In genomic region chr14:94176808-94177207, GRCh38 we compare ENCODE assay signal across 31 cellular contexts. TPM values are rescaled to one million over a fixed set of nuclear protein-coding genes. Genes with fewer than 3 reads are reported as not detected.
DNase-seq lines count a peak whose midpoint lies in the region; ATAC-seq and TF ChIP-seq lines count a peak whose summit lies in the region.
"Had no signal": no experiment of that assay in that cellular context is flagged by ENCODE, and none has a peak within 500 bp of the region (broad histone marks: within the 10 kb centered on the region; RNA-seq: fewer than 3 reads in every experiment).

No MANE protein-coding gene starts in this region.

- no peak overlapping the region for H3K4me3 ChIP-seq in breast epithelium
- no peak overlapping the region for H3K4me3 ChIP-seq in epithelial cell of esophagus (ENCODE audit: low read length)
- H3K4me3 ChIP-seq: BLaER1, gastroesophageal sphincter, GM12878, lower lobe of right lung, smooth muscle cell, suprapubic skin, upper lobe of right lung had no signal

- peaks cover 0 to 20% of the 10 kb centered on the region in 2 donors for H3K27me3 ChIP-seq in breast epithelium

- no TSS peak for BruUV-seq in MCF 10A (replicated peaks; lab: Mats Ljungman, UMichigan)

- H3K4me1 Mint-ChIP-seq in MCF 10A (ENCODE audit: insufficient read depth, unreplicated experiment) (peaks cover 31% of the 10 kb centered on the region), T-cell (peaks cover 28 to 34% (median 31%) of the 10 kb centered on the region in 3 donors), type B pancreatic cell (ENCODE audit: unreplicated experiment) (peaks cover 2% of the 10 kb centered on the region)

- DNase-seq in MCF 10A (ENCODE audit: unreplicated experiment) (peak; percentile 36), breast epithelium (ENCODE audit: low spot score in 2 of 2) (no peak), T-cell (no peak), epithelial cell of esophagus (ENCODE audit: low read depth) (peak; percentile 90), superior temporal gyrus (ENCODE audit: extremely low spot score) (peak; percentile 20), putamen (ENCODE audit: low spot score) (no peak), type B pancreatic cell (ENCODE audit: extremely low spot score, unreplicated experiment) (no peak)
- DNase-seq: activated effector memory CD4-positive, alpha-beta T cell treated with Interleukin-2 at 50 U/mL for 16 hours; cerebellar nuclear complex; dermis blood vessel endothelial cell; DMS153; H7; Karpas-422; lower lobe of right lung; naive thymus-derived CD4-positive, alpha-beta T cell; NCI-H1417; NCI-H2029; NCI-H345; NCI-H69; right cardiac atrium; SHP77; stimulated activated naive CD4-positive, alpha-beta T cell; T-helper 9 cell; upper lobe of right lung had no signal

- H3K36me3 ChIP-seq in breast epithelium = no peaks in the 10 kb centered on the region
- H3K36me3 ChIP-seq: BLaER1, gastroesophageal sphincter, lower lobe of right lung, suprapubic skin, upper lobe of right lung had no signal

- no peak overlapping the region for H3K27ac ChIP-seq in breast epithelium
- H3K27ac ChIP-seq: BLaER1, gastroesophageal sphincter, lower lobe of right lung, suprapubic skin, upper lobe of right lung, VCaP had no signal

- H3K9me3 ChIP-seq in breast epithelium = no peaks in the 10 kb centered on the region
- H3K9me3 ChIP-seq: BLaER1, gastroesophageal sphincter, lower lobe of right lung, suprapubic skin, upper lobe of right lung had no signal

- no peak overlapping the region for H3K27ac Mint-ChIP-seq in MCF 10A (ENCODE audit: low read depth, unreplicated experiment)
- H3K27ac Mint-ChIP-seq in T-cell = peak overlapping the region; percentile 31 to 38
- H3K27ac Mint-ChIP-seq in type B pancreatic cell = no peak overlapping the region

- H3K27me3 Mint-ChIP-seq in MCF 10A (ENCODE audit: insufficient read depth, unreplicated experiment) (no peaks in the 10 kb centered on the region), T-cell (peaks cover 0 to 10% of the 10 kb centered on the region in 2 donors), type B pancreatic cell (peaks cover 81% of the 10 kb centered on the region)

- intact Hi-C loops in MCF 10A (cut with micrococcal nuclease) = no loop called here
- intact Hi-C loops in breast epithelium (cut with DNase I; ENCODE audit: low total_unique reads) = no loop called here

- H3K36me3 Mint-ChIP-seq in MCF 10A (ENCODE audit: insufficient read depth, unreplicated experiment) (no peaks in the 10 kb centered on the region), T-cell (no peaks in the 10 kb centered on the region), type B pancreatic cell (no peaks in the 10 kb centered on the region)
- H3K36me3 Mint-ChIP-seq: naive thymus-derived CD4-positive, alpha-beta T cell had no signal

- H3K4me1 ChIP-seq in breast epithelium = peaks cover 5 to 6% of the 10 kb centered on the region in 2 donors

- TF ChIP-seq CTCF in MCF 10A (IDR thresholded peaks at IDR 0.05; ENCODE audit: unreplicated experiment) = no peak
- no peak for TF ChIP-seq CTCF in breast epithelium (IDR thresholded peaks at IDR 0.05)
- TF ChIP-seq CTCF in epithelial cell of esophagus (IDR thresholded peaks at IDR 0.05; ENCODE audit: insufficient read depth, low read depth, low read length, missing control alignments) = no peak
- TF ChIP-seq CTCF in type B pancreatic cell (conservative IDR thresholded peaks at IDR 0.05) = no peak

- POLR2A ChIA-PET in MCF 10A (lab: Yijun Ruan, JAX) (no interaction called here), T-cell (lab: Charles Lee) (no interaction called here)

- H3K9me3 Mint-ChIP-seq in MCF 10A (ENCODE audit: unreplicated experiment) = no peaks in the 10 kb centered on the region
- no peaks in the 10 kb centered on the region for H3K9me3 Mint-ChIP-seq in T-cell
- H3K9me3 Mint-ChIP-seq in type B pancreatic cell = no peaks in the 10 kb centered on the region
- H3K9me3 Mint-ChIP-seq: naive thymus-derived CD4-positive, alpha-beta T cell had no signal

- no peak overlapping the region for H3K4me3 Mint-ChIP-seq in MCF 10A (ENCODE audit: unreplicated experiment)
- H3K4me3 Mint-ChIP-seq in T-cell = no peak overlapping the region
- no peak overlapping the region for H3K4me3 Mint-ChIP-seq in type B pancreatic cell

- ATAC-seq in T-cell (replicated peaks in 1 of 4) = no peak
- ATAC-seq: gastroesophageal sphincter; GM12878; lower lobe of right lung; naive thymus-derived CD4-positive, alpha-beta T cell; right cardiac atrium; upper lobe of right lung had no signal

- TF ChIP-seq POLR2A in breast epithelium (IDR thresholded peaks at IDR 0.05) = no peak

- CTCF ChIA-PET in MCF 10A (lab: Yijun Ruan, JAX) (no interaction called here), T-cell (lab: Charles Lee) (no interaction called here)

RNA-seq across cellular contexts. Expression of gene PPP4R4, which starts 2.7 kb away (rescaled TPM):
- total RNA-seq in MCF 10A (2022) (0.66 and 0.91 TPM in 2 replicates), breast epithelium (1 to 10 TPM in 2 of 3 donors, under 1 TPM in 1; 0.48 to 7.9 (median 7.2) TPM), T-cell (1 to 10 TPM in 3 of 5 donors, under 1 TPM in 2; 0.41 to 2.5 (median 1.3) TPM), type B pancreatic cell (ENCODE audit: low replicate concordance) (1.3 and 1.9 TPM in 2 replicates)
- total RNA-seq: dermis blood vessel endothelial cell, osteocyte had no signal

RNA-seq across cellular contexts. Expression of gene IFI27L2, which starts 47.4 kb away (rescaled TPM):
- total RNA-seq in MCF 10A (2022) (44.3 and 59.3 TPM in 2 replicates), breast epithelium (10 to 100 TPM; 74.2 to 98.8 (median 92.1) TPM), T-cell (10 to 100 TPM; 18.2 to 37.4 (median 27.7) TPM), type B pancreatic cell (ENCODE audit: low replicate concordance) (14.8 and 28.2 TPM in 2 replicates)

Comparison
In these comparisons a context has a peak if more than half of its experiments do, and no peak if none do; other contexts are left out.
1. DNase-seq: peak in MCF 10A (single experiment), epithelial cell of esophagus (single experiment) and superior temporal gyrus (single experiment); none in breast epithelium (0 of 2), T-cell (0 of 34), putamen (single experiment) and type B pancreatic cell (single experiment).
2. H3K27ac Mint-ChIP-seq: peak in T-cell (2 of 2); none in MCF 10A (single experiment) and type B pancreatic cell (single experiment).